Comparison of ENCODE assay signal across 8 cellular contexts in the genomic region with DNA sequence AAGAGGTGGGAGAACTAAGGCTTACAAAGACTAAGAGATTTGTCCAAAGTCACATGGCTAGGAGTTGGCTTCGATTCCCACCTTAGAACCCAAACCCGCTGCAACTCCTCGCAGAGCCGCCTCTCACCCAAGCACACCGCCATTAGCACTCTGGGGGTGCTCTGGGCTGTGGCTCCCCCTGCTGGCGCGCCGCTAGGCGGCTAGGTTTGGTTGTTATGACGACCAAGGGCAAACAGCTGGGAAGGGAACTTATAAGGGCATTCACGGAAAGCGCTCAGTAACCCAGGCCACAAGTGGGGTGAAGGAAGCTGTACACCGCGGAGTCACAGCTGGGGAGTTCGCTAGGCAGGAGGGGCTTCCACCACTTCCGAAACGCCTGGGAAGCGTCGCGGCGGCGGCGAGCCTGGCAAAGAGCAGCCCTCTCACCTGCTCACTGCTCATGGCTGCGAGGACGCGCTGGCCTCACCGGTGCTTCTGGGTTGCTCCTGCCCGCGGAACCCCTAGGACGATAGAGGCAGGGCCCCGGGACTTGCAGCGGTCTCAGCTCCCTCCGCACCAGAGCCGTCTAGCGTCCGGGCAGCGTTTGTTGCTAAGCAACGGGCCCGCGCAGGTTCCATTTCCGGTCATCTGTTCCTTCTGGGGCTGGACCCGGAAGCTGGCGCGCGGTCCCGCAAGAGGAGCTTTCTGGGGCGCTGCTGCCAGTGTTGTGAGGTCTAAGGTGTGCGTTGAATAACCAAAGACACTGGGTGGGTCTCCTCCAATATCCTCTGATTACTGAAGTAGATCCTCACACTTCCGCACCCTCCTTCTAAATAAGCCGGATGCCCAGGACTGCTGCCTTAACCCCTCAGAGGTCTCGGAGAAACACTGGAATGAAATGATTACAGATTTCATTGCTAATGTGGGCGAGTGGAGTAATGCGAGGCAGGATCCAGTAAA. TPM values are rescaled to one million over a fixed set of nuclear protein-coding genes. Genes with fewer than 3 reads are reported as not detected.
DNase-seq lines count a peak whose midpoint lies in the region; ATAC-seq, FAIRE-seq and TF ChIP-seq lines count a peak whose summit lies in the region.

A gene (minus strand): TSS at position 567 of the 939 bp plus-strand sequence. CDS start 126 bp downstream, at position 441.

- H3K36me3 Mint-ChIP-seq in naive thymus-derived CD4-positive, alpha-beta T cell: no peaks in the 10 kb centered on the region
- H3K36me3 Mint-ChIP-seq in stimulated activated memory B cell treated with anti-CD40 and anti-IgM and Interleukin-4, amounts not matched to agents 10 μg/mL and 1 μg/mL and 100 μg/mL, for 72 hours: no peaks in the 10 kb centered on the region

- ATAC-seq in naive thymus-derived CD4-positive, alpha-beta T cell: peak; percentile 96
- peak; percentile 98 for ATAC-seq in stimulated activated memory B cell treated with anti-CD40 and anti-IgM and Interleukin-4, amounts not matched to agents 10 μg/mL and 1 μg/mL and 100 μg/mL, for 72 hours

- intact Hi-C loops in naive thymus-derived CD4-positive, alpha-beta T cell (cut with micrococcal nuclease): loop anchor here (1.0 to 10.0 kb wide), 19 partner anchors 13 to 1901 kb away; a partner anchor contains a TSS

- peaks cover 6 to 16% (median 12%) of the 10 kb centered on the region in 7 donors for H3K4me1 Mint-ChIP-seq in naive thymus-derived CD4-positive, alpha-beta T cell
- H3K4me1 Mint-ChIP-seq in stimulated activated memory B cell treated with anti-CD40 and anti-IgM and Interleukin-4, amounts not matched to agents 10 μg/mL and 1 μg/mL and 100 μg/mL, for 72 hours: peaks cover 5% of the 10 kb centered on the region

- H3K79me2 ChIP-seq in GM23248 (ENCODE audit: insufficient read depth): no peaks in the 10 kb centered on the region

- DNase-seq in Daoy (ENCODE audit: low read depth) (peak; percentile 88), GM23248 (peak; percentile 98), Kasumi-1 (lab: John Stamatoyannopoulos, UW) (peak; percentile 96 to 97), RCC 7860 (ENCODE audit: low spot score) (peak; percentile 77), fibroblast of mammary gland (ENCODE audit: low read depth) (peak; percentile 73)
- DNase-seq in activated T-helper 1 cell treated with anti-CD3 and anti-CD28 coated beads, Interleukin-2, amount 50 U/mL, for 16 hours (ENCODE audit: low read depth in 1 of 2, low spot score in 1 of 2): peak; percentile 78 to 80
- peak; percentile 84 to 94 (median 92) for DNase-seq in naive thymus-derived CD4-positive, alpha-beta T cell

- peak within 1 kb of the TSS; percentile 75 to 94 (median 86) for H3K27ac Mint-ChIP-seq in naive thymus-derived CD4-positive, alpha-beta T cell
- H3K27ac Mint-ChIP-seq in stimulated activated memory B cell treated with anti-CD40 and anti-IgM and Interleukin-4, amounts not matched to agents 10 μg/mL and 1 μg/mL and 100 μg/mL, for 72 hours: peak within 1 kb of the TSS; percentile 75

- peak within 1 kb of the TSS; percentile 96 for H3K9ac ChIP-seq in GM23248

- H3K9me3 ChIP-seq in GM23248 (ENCODE audit: low read depth): no peaks in the 10 kb centered on the region
- no peaks in the 10 kb centered on the region for H3K9me3 ChIP-seq in naive thymus-derived CD4-positive, alpha-beta T cell (ENCODE audit: control insufficient read depth in 2 of 3, low read length in 3 of 3)

- H3K9me3 Mint-ChIP-seq in naive thymus-derived CD4-positive, alpha-beta T cell: no peaks in the 10 kb centered on the region
- H3K9me3 Mint-ChIP-seq in stimulated activated memory B cell treated with anti-CD40 and anti-IgM and Interleukin-4, amounts not matched to agents 10 μg/mL and 1 μg/mL and 100 μg/mL, for 72 hours: no peaks in the 10 kb centered on the region

- H3K4me1 ChIP-seq in GM23248 (ENCODE audit: insufficient read depth): peaks cover 16% of the 10 kb centered on the region
- peaks cover 6% of the 10 kb centered on the region in 2 donors for H3K4me1 ChIP-seq in naive thymus-derived CD4-positive, alpha-beta T cell (ENCODE audit: control insufficient read depth in 2 of 2, insufficient read depth in 2 of 2, low read length in 2 of 2)

- peak within 1 kb of the TSS; percentile 77 to 92 (median 88) for H3K4me3 Mint-ChIP-seq in naive thymus-derived CD4-positive, alpha-beta T cell
- peak within 1 kb of the TSS; percentile 89 for H3K4me3 Mint-ChIP-seq in stimulated activated memory B cell treated with anti-CD40 and anti-IgM and Interleukin-4, amounts not matched to agents 10 μg/mL and 1 μg/mL and 100 μg/mL, for 72 hours

- TF ChIP-seq CTCF in fibroblast of mammary gland (conservative IDR thresholded peaks at IDR 0.05; ENCODE audit: control insufficient read depth, insufficient read depth, low read depth, low read length): peak; percentile 72

- peaks cover 0 to 33% (median 3%) of the 10 kb centered on the region in 5 donors for H3K27me3 Mint-ChIP-seq in naive thymus-derived CD4-positive, alpha-beta T cell
- no peaks in the 10 kb centered on the region for H3K27me3 Mint-ChIP-seq in stimulated activated memory B cell treated with anti-CD40 and anti-IgM and Interleukin-4, amounts not matched to agents 10 μg/mL and 1 μg/mL and 100 μg/mL, for 72 hours

- H3K27me3 ChIP-seq in GM23248 (replicated peaks; ENCODE audit: insufficient read depth): no peaks in the 10 kb centered on the region
- H3K27me3 ChIP-seq in naive thymus-derived CD4-positive, alpha-beta T cell (ENCODE audit: control insufficient read depth in 2 of 2, insufficient read depth in 2 of 2, low read length in 2 of 2): peaks cover 0 to 3% of the 10 kb centered on the region in 2 donors

- peak within 1 kb of the TSS; percentile 79 for H3K4me2 ChIP-seq in GM23248 (ENCODE audit: unreplicated experiment)

- no peaks in the 10 kb centered on the region for H3K9me2 ChIP-seq in GM23248 (ENCODE audit: insufficient read depth)

- peak within 1 kb of the TSS; percentile 98 for H3K27ac ChIP-seq in GM23248
- peak within 1 kb of the TSS; percentile 45 for H3K27ac ChIP-seq in naive thymus-derived CD4-positive, alpha-beta T cell (ENCODE audit: low read depth, low read length)

- peak within 1 kb of the TSS; percentile 98 for H2AFZ ChIP-seq in GM23248

- CTCF ChIA-PET in naive thymus-derived CD4-positive, alpha-beta T cell (lab: Charles Lee): interaction anchor here (0.5 to 2.8 kb wide), 19 partner anchors 9 to 571 kb away, joined by 3 to 19 read pairs (median 3); no protein-coding TSS in a partner anchor

- H3K4me3 ChIP-seq in GM23248: peak within 1 kb of the TSS; percentile 88
- peak within 1 kb of the TSS; percentile 85 for H3K4me3 ChIP-seq in fibroblast of mammary gland (ENCODE audit: control insufficient read depth, low read depth, low read length)
- peak within 1 kb of the TSS; percentile 69 for H3K4me3 ChIP-seq in naive thymus-derived CD4-positive, alpha-beta T cell (ENCODE audit: low read length)

- peaks cover 7% of the 10 kb centered on the region; the same call in 1 of the 2 replicates for H3F3A ChIP-seq in GM23248 (ENCODE audit: insufficient read depth)

- in situ Hi-C loops in GM23248 (cut with MboI): loop anchor here (25.0 kb wide), 1 partner anchor 406 kb away; a partner anchor contains a TSS

- H4K20me1 ChIP-seq in GM23248 (ENCODE audit: insufficient read depth): no peaks in the 10 kb centered on the region

- H3K36me3 ChIP-seq in GM23248 (ENCODE audit: low read depth): no peaks in the 10 kb centered on the region
- H3K36me3 ChIP-seq in naive thymus-derived CD4-positive, alpha-beta T cell (ENCODE audit: control insufficient read depth in 2 of 3, insufficient read depth in 3 of 3, low read length in 3 of 3): no peaks in the 10 kb centered on the region

- POLR2A ChIA-PET in naive thymus-derived CD4-positive, alpha-beta T cell (lab: Charles Lee): interaction anchor here (0.6 to 1.9 kb wide), 9 partner anchors 10 to 460 kb away, joined by 3 to 7 read pairs (median 3); no protein-coding TSS in a partner anchor

- peak; percentile 11 for FAIRE-seq in RCC 7860 (lab: Jason Lieb, UNC)

- 1% methylated on average over 49 to 52 of the region's 53 CpGs for WGBS in GM23248 (ENCODE audit: low coverage in 1 of 2, low lambda C conversion rate in 2 of 2, missing lambda C conversion rate in 2 of 2), 2 experiments

RNA-seq across cellular contexts. Expression of the gene that starts here (rescaled TPM):
- total RNA-seq in Daoy (2014; rRNA removed; shearing (Covaris generic)): 0.11 and 0.27 TPM in 2 replicates
- 0.43 and 0.89 TPM in 2 replicates for total RNA-seq in GM23248 (2014; rRNA removed; shearing (Covaris generic))
- polyA plus RNA-seq in GM23248 (2016; fragmentation: Nextera tagmentation; extraction: Ambion mirVana): 0.29 and 0.40 TPM in 2 replicates
- total RNA-seq in naive thymus-derived CD4-positive, alpha-beta T cell: not detected
- not detected for polyA plus RNA-seq in naive thymus-derived CD4-positive, alpha-beta T cell

Comparison
In these comparisons a context has a peak if more than half of its experiments do, and no peak if none do; other contexts are left out.
1. Peak in every context shown above with its lines: DNase-seq, ATAC-seq, H3K4me3 ChIP-seq and H3K27ac ChIP-seq.
2. Peak in DNase-seq in Daoy; RNA of the gene not detected or under 1 TPM.
3. Peak in DNase-seq, H3K4me3 ChIP-seq, H3K27ac ChIP-seq, H3K9ac ChIP-seq and H3K4me2 ChIP-seq in GM23248; RNA of the gene not detected or under 1 TPM.
4. Peak in DNase-seq, ATAC-seq, H3K4me3 ChIP-seq and H3K27ac ChIP-seq in naive thymus-derived CD4-positive, alpha-beta T cell; RNA of the gene not detected or under 1 TPM.